ENCODE assay signal across 1 cellular context in genomic region chr1:223843934-223844333, GRCh38.
TF ChIP-seq lines count a peak whose summit lies in the region.

No MANE protein-coding gene starts in this region.

TF ChIP-seq in HEK293, 187 proteins besides CTCF, POLR2A, EP300 and RAD21 (continued from another document):
- TF ChIP-seq, protein P1, sequence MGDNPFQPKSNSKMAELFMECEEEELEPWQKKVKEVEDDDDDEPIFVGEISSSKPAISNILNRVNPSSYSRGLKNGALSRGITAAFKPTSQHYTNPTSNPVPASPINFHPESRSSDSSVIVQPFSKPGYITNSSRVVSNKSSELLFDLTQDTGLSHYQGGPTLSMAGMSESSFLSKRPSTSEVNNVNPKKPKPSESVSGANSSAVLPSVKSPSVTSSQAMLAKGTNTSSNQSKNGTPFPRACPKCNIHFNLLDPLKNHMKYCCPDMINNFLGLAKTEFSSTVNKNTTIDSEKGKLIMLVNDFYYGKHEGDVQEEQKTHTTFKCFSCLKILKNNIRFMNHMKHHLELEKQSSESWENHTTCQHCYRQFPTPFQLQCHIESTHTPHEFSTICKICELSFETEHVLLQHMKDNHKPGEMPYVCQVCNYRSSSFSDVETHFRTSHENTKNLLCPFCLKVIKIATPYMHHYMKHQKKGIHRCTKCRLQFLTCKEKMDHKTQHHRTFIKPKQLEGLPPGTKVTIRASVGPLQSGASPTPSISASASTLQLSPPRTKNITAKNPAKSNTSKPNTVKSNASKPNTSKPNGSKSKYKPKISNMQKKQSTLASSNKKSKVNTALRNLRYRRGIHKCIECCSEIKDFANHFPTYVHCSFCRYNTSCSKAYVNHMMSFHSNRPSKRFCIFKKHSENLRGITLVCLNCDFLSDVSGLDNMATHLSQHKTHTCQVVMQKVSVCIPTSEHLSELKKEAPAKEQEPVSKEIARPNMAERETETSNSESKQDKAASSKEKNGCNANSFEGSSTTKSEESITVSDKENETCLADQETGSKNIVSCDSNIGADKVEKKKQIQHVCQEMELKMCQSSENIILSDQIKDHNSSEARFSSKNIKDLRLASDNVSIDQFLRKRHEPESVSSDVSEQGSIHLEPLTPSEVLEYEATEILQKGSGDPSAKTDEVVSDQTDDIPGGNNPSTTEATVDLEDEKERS (tag by site-specific recombination; IDR thresholded peaks at IDR 0.05) = peak; percentile 91
- TF ChIP-seq, protein P2, sequence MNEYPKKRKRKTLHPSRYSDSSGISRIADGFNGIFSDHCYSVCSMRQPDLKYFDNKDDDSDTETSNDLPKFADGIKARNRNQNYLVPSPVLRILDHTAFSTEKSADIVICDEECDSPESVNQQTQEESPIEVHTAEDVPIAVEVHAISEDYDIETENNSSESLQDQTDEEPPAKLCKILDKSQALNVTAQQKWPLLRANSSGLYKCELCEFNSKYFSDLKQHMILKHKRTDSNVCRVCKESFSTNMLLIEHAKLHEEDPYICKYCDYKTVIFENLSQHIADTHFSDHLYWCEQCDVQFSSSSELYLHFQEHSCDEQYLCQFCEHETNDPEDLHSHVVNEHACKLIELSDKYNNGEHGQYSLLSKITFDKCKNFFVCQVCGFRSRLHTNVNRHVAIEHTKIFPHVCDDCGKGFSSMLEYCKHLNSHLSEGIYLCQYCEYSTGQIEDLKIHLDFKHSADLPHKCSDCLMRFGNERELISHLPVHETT (tag by site-specific recombination; IDR thresholded peaks at IDR 0.05) = peak; percentile 56; the same call in 1 of the 2 replicates
- TF ChIP-seq, protein P3, sequence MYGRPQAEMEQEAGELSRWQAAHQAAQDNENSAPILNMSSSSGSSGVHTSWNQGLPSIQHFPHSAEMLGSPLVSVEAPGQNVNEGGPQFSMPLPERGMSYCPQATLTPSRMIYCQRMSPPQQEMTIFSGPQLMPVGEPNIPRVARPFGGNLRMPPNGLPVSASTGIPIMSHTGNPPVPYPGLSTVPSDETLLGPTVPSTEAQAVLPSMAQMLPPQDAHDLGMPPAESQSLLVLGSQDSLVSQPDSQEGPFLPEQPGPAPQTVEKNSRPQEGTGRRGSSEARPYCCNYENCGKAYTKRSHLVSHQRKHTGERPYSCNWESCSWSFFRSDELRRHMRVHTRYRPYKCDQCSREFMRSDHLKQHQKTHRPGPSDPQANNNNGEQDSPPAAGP (tag by site-specific recombination; IDR thresholded peaks at IDR 0.05) = no peak
- TF ChIP-seq ZNF776 (tag by site-specific recombination; IDR thresholded peaks at IDR 0.05; ENCODE audit: borderline replicate concordance) = no peak
- TF ChIP-seq ZFP37 (tag by site-specific recombination; IDR thresholded peaks at IDR 0.05) = 0 out of 2 replicates have a peak, but pooled peaks have one; percentile 60
- TF ChIP-seq ZNF677 (tag by site-specific recombination; IDR thresholded peaks at IDR 0.05) = peak; percentile 6; the same call in 1 of the 2 replicates
- TF ChIP-seq ZNF501 (tag by site-specific recombination; IDR thresholded peaks at IDR 0.05) = 0 out of 2 replicates have a peak, but pooled peaks have one; percentile 20
